ENCODE assay signal across 16 cellular contexts in the genomic region with DNA sequence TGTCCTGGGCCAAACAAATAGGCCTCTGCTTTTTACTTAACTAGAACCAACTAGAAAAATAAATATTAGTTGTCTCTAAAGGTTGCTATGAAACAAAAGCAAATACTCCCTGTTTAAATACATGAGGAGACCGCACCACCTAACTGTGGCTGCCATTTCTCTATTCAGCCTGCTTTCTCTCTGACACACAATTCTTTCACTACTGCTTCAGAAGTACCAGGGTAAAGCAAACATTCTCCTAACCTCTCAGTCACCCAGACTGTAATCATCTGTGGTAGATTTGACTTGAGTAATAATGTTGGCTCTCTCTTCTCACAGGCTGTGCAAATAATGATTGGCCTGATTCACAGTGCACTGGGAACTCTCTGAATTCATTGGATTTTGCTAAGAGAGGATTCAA.
DNase-seq lines count a peak whose midpoint lies in the region; ATAC-seq lines count a peak whose summit lies in the region.
"Had no signal": no experiment of that assay in that cellular context is flagged by ENCODE, and none has a peak within 500 bp of the region (broad histone marks: within the 10 kb centered on the region; RNA-seq: fewer than 3 reads in every experiment).

No MANE protein-coding gene starts in this region.

- no peak overlapping the region for H3K9ac ChIP-seq in subcutaneous abdominal adipose tissue (ENCODE audit: low read length in 5 of 5)
- H3K9ac ChIP-seq: BLaER1 had no signal

- H3K4me3 ChIP-seq in subcutaneous abdominal adipose tissue (ENCODE audit: low read depth in 1 of 5, low read length in 5 of 5): no peak overlapping the region
- H3K4me3 ChIP-seq: BLaER1, SK-N-MC had no signal

- H3K27ac ChIP-seq in epithelial cell of prostate (no peak overlapping the region), subcutaneous abdominal adipose tissue (ENCODE audit: low read depth, low read length) (peak overlapping the region; percentile 23)
- H3K27ac ChIP-seq: BLaER1, SK-N-MC had no signal

- no peaks in the 10 kb centered on the region for H3K27me3 ChIP-seq in subcutaneous abdominal adipose tissue (ENCODE audit: control insufficient read depth in 5 of 5, insufficient read depth in 4 of 5, low read length in 5 of 5)
- H3K27me3 ChIP-seq: BLaER1 had no signal

- H3K9me3 ChIP-seq in subcutaneous abdominal adipose tissue (ENCODE audit: control insufficient read depth in 5 of 5, low read length in 5 of 5): no peaks in the 10 kb centered on the region
- H3K9me3 ChIP-seq: BLaER1 had no signal

- no peaks in the 10 kb centered on the region for H3K36me3 ChIP-seq in subcutaneous abdominal adipose tissue (ENCODE audit: control insufficient read depth in 5 of 5, insufficient read depth in 5 of 5, low read length in 5 of 5)
- H3K36me3 ChIP-seq: BLaER1 had no signal

- DNase-seq in NCI-H1105 (lab: John Stamatoyannopoulos, UW) (peak; percentile 46), NCI-H2227 (lab: John Stamatoyannopoulos, UW; ENCODE audit: unreplicated experiment) (peak; percentile 28), epithelial cell of prostate (ENCODE audit: low read depth, low spot score) (peak; percentile 20), hypothalamus (lab: John Stamatoyannopoulos, UW) (no peak), NCI-H446 treated with DMSO at 0.1 percent for 48 hours (lab: John Stamatoyannopoulos, UW) (no peak)
- DNase-seq: activated CD4-positive, alpha-beta T cell treated with anti-CD3 and anti-CD28 coated beads, Interleukin-2, amount 50 U/mL, for 1 hour; activated T-cell treated with anti-CD3 and anti-CD28 coated beads, Interleukin-2, amount 50 U/mL, for 1 hour; DMS79 treated with DMSO at 0.1 percent for 48 hours; effector memory CD4-positive, alpha-beta T cell; hippocampal formation; NCI-H2171; posterior cingulate gyrus had no signal

- H3K4me1 ChIP-seq in subcutaneous abdominal adipose tissue (ENCODE audit: control insufficient read depth in 5 of 5, insufficient read depth in 5 of 5, low read length in 5 of 5): peaks cover 0 to 7% (median 2%) of the 10 kb centered on the region in 5 donors
- H3K4me1 ChIP-seq: BLaER1 had no signal

- no peak for ATAC-seq in HG02678 (IDR thresholded peaks at IDR 0.05; ENCODE audit: unreplicated experiment)

Comparison
In these comparisons a context has a peak if more than half of its experiments do, and no peak if none do; other contexts are left out.
1. DNase-seq: peak in NCI-H1105 (single experiment), NCI-H2227 (single experiment) and epithelial cell of prostate (single experiment); none in hypothalamus (0 of 51) and NCI-H446 treated with DMSO at 0.1 percent for 48 hours (single experiment).